Comparison of ENCODE assay signal across 8 cellular contexts in genomic region chr4:82785248-82786003, GRCh38. TPM values are rescaled to one million over a fixed set of nuclear protein-coding genes. Genes with fewer than 3 reads are reported as not detected.
DNase-seq lines count a peak whose midpoint lies in the region; ATAC-seq and TF ChIP-seq lines count a peak whose summit lies in the region.

No MANE protein-coding gene starts in this region.

- H3K4me1 ChIP-seq in DOHH2 (ENCODE audit: control insufficient read depth, low read length): peaks cover 55% of the 10 kb centered on the region
- peaks cover 0 to 73% (median 11%) of the 10 kb centered on the region in 3 donors for H3K4me1 ChIP-seq in gastroesophageal sphincter
- no peaks in the 10 kb centered on the region for H3K4me1 ChIP-seq in ascending aorta

- DNase-seq in MG63: peak; percentile 43
- DNase-seq in ecto neural progenitor cell (ENCODE audit: low spot score): peak; percentile 12
- peak; percentile 80 for DNase-seq in myocyte (ENCODE audit: low read depth)
- DNase-seq in central memory CD4-positive, alpha-beta T cell: no peak
- DNase-seq in ascending aorta (ENCODE audit: low spot score in 2 of 2): no peak

- ATAC-seq in GM18873 (IDR thresholded peaks at IDR 0.05; ENCODE audit: low FRiP score, unreplicated experiment) (no peak), gastroesophageal sphincter (no peak)

- no peak for TF ChIP-seq POLR2A in gastroesophageal sphincter (IDR thresholded peaks at IDR 0.05)

- intact Hi-C loops in ascending aorta (cut with DNase I): no loop called here

- H3K27me3 ChIP-seq in DOHH2 (ENCODE audit: control insufficient read depth, low read length) (no peaks in the 10 kb centered on the region), MG63 (no peaks in the 10 kb centered on the region), gastroesophageal sphincter (no peaks in the 10 kb centered on the region), ascending aorta (no peaks in the 10 kb centered on the region)

- TF ChIP-seq CTCF in DOHH2 (IDR thresholded peaks at IDR 0.05; ENCODE audit: low read depth, low read length, poor library complexity, severe bottlenecking) (no peak), gastroesophageal sphincter (IDR thresholded peaks at IDR 0.05) (no peak), ascending aorta (IDR thresholded peaks at IDR 0.05) (no peak)

- peaks cover 2% of the 10 kb centered on the region for H3F3A ChIP-seq in DOHH2 (ENCODE audit: control insufficient read depth, insufficient read depth)

- peaks cover 60% of the 10 kb centered on the region for H3K79me2 ChIP-seq in DOHH2 (ENCODE audit: control insufficient read depth, low read length)

- 33 to 37% methylated on average over 6 to 7 of the region's 7 CpGs for WGBS in gastroesophageal sphincter (ENCODE audit: low coverage in 1 of 2), 2 donors

- peak overlapping the region; percentile 49 for H3K4me3 ChIP-seq in DOHH2 (ENCODE audit: low read length)
- H3K4me3 ChIP-seq in MG63: no peak overlapping the region
- H3K4me3 ChIP-seq in gastroesophageal sphincter: no peak overlapping the region
- no peak overlapping the region for H3K4me3 ChIP-seq in ascending aorta

- H3K36me3 ChIP-seq in DOHH2 (ENCODE audit: control insufficient read depth, low read length) (no peaks in the 10 kb centered on the region), MG63 (no peaks in the 10 kb centered on the region), gastroesophageal sphincter (no peaks in the 10 kb centered on the region), ascending aorta (no peaks in the 10 kb centered on the region)

- H3K27ac ChIP-seq in DOHH2 (ENCODE audit: low read depth, low read length) (no peak overlapping the region), gastroesophageal sphincter (peak overlapping the region in 1 of 4 donors; percentile 13), ascending aorta (no peak overlapping the region)

- no peak for TF ChIP-seq EP300 in gastroesophageal sphincter (IDR thresholded peaks at IDR 0.05)

- peaks cover 4% of the 10 kb centered on the region; the same call in 1 of the 2 replicates for H4K20me1 ChIP-seq in DOHH2 (ENCODE audit: control insufficient read depth, insufficient read depth, low read depth, low read length)

- no peaks in the 10 kb centered on the region for H3K9me3 ChIP-seq in DOHH2 (ENCODE audit: control insufficient read depth, insufficient read depth, low read length)
- no peaks in the 10 kb centered on the region for H3K9me3 ChIP-seq in MG63
- H3K9me3 ChIP-seq in gastroesophageal sphincter: no peaks in the 10 kb centered on the region
- H3K9me3 ChIP-seq in ascending aorta: no peaks in the 10 kb centered on the region

- H3K9me2 ChIP-seq in DOHH2 (replicated peaks; ENCODE audit: control insufficient read depth, low read length): no peaks in the 10 kb centered on the region

- peak overlapping the region; percentile 60 for H3K4me2 ChIP-seq in DOHH2 (ENCODE audit: low read length)

RNA-seq across cellular contexts. Expression of gene SCD5, which starts 13.2 kb away (rescaled TPM):
- total RNA-seq in MG63 (2014; rRNA removed; shearing (Covaris generic); ENCODE audit: low replicate concordance): 2.9 and 4.2 TPM in 2 replicates
- total RNA-seq in myocyte (33.6 and 45.0 TPM in 2 replicates), gastroesophageal sphincter (10 to 100 TPM; 15.5 to 21.8 (median 20.3) TPM), ascending aorta (28.0 TPM)
- 23.2 TPM for polyA plus RNA-seq in myocyte (2012)

Comparison
In these comparisons a context has a peak if more than half of its experiments do, and no peak if none do; other contexts are left out.
1. DNase-seq: peak in MG63 (single experiment), ecto neural progenitor cell (single experiment) and myocyte (single experiment); none in central memory CD4-positive, alpha-beta T cell (single experiment) and ascending aorta (0 of 2).